In the genomic region with DNA sequence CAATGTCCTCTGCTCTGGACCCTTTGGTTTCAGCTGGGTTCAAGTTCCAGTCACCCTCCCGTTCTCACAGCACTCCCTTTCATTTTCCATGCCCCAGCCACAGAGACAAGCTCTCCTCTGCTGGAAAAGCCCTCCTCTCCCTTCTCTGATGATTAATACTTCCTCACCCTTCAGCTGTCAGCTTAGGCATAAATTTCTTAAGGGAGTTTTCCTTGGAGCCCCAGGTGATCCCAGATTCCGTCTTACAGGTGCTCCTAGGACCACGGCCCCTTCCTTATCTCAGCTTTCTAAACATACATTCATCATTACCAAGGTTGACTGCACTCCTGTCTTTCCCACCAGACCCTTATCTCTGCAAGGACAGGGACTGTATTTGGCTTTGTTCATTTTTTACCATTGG, we compare ENCODE assay signal across 14 cellular contexts.
DNase-seq lines count a peak whose midpoint lies in the region; ATAC-seq and TF ChIP-seq lines count a peak whose summit lies in the region.
"Had no signal": no experiment of that assay in that cellular context is flagged by ENCODE, and none has a peak within 500 bp of the region (broad histone marks: within the 10 kb centered on the region; RNA-seq: fewer than 3 reads in every experiment).

No MANE protein-coding gene starts in this region.

- H3K27ac ChIP-seq in BLaER1, result no peak overlapping the region
- H3K27ac ChIP-seq in RWPE1, result no peak overlapping the region
- H3K27ac ChIP-seq in mucosa of rectum (ENCODE audit: low read depth in 2 of 2, low read length in 2 of 2), result peak overlapping the region; percentile 3 to 59

- peaks cover 12% of the 10 kb centered on the region; the same call in 1 of the 2 replicates for H3K36me3 ChIP-seq in BLaER1
- H3K36me3 ChIP-seq in mucosa of rectum (ENCODE audit: control insufficient read depth in 2 of 2, insufficient read depth in 2 of 2, low read length in 2 of 2), result peaks cover 18 to 30% of the 10 kb centered on the region in 2 donors

- CTCF ChIA-PET in RWPE1 (lab: Yijun Ruan, JAX), result interaction anchor here (0.5 kb wide), 1 partner anchor 172 kb away, joined by 3 read pairs; no protein-coding TSS in a partner anchor

- POLR2A ChIA-PET in RWPE1 (lab: Yijun Ruan, JAX; ENCODE audit: low non-redundant PET), result no interaction called here

- no peak overlapping the region for H3K4me3 ChIP-seq in BLaER1
- H3K4me3 ChIP-seq in epithelial cell of esophagus (ENCODE audit: low read length), result no peak overlapping the region
- H3K4me3 ChIP-seq in mucosa of rectum (ENCODE audit: low read length in 2 of 2), result no peak overlapping the region

- no peak overlapping the region for H3K9ac ChIP-seq in BLaER1
- no peak overlapping the region for H3K9ac ChIP-seq in mucosa of rectum (ENCODE audit: low read depth in 1 of 2, low read length in 2 of 2)

- DNase-seq in RWPE1 (ENCODE audit: low spot score) (peak; percentile 51), epithelial cell of esophagus (ENCODE audit: low read depth) (peak; percentile 64), NCI-H345 (lab: John Stamatoyannopoulos, UW) (no peak), NCI-H345 treated with DMSO at 0.1 percent for 48 hours (lab: John Stamatoyannopoulos, UW; ENCODE audit: unreplicated experiment) (no peak)
- DNase-seq: AML-193; CD4-positive, alpha-beta memory T cell; GOT3; NCI-H146; NCI-H2227 treated with DMSO at 0.1 percent for 48 hours had no signal

- TF ChIP-seq CTCF in RWPE1 (conservative IDR thresholded peaks at IDR 0.05; ENCODE audit: low read depth) (no peak), epithelial cell of esophagus (IDR thresholded peaks at IDR 0.05; ENCODE audit: insufficient read depth, low read depth, low read length, missing control alignments) (no peak)

- no peaks in the 10 kb centered on the region for H4K20me1 ChIP-seq in BLaER1

- peak overlapping the region; percentile 51; the same call in 1 of the 2 replicates for H3K4me2 ChIP-seq in BLaER1

- no peaks in the 10 kb centered on the region for H3K9me3 ChIP-seq in BLaER1
- no peaks in the 10 kb centered on the region for H3K9me3 ChIP-seq in mucosa of rectum (ENCODE audit: control insufficient read depth in 2 of 2, low read length in 2 of 2)

- H3K27me3 ChIP-seq in BLaER1, result no peaks in the 10 kb centered on the region
- no peaks in the 10 kb centered on the region for H3K27me3 ChIP-seq in mucosa of rectum (ENCODE audit: control insufficient read depth in 2 of 2, insufficient read depth in 2 of 2, low read length in 2 of 2)

- H3K4me1 ChIP-seq in BLaER1 (peaks cover 30% of the 10 kb centered on the region), mucosa of rectum (ENCODE audit: control insufficient read depth in 2 of 2, insufficient read depth in 2 of 2, low read length in 2 of 2) (peaks cover 8 to 21% of the 10 kb centered on the region in 2 donors)

- ATAC-seq in HG02938 (IDR thresholded peaks at IDR 0.05; ENCODE audit: unreplicated experiment) (no peak), HG03139 (IDR thresholded peaks at IDR 0.05; ENCODE audit: unreplicated experiment) (no peak)
- ATAC-seq: SK-N-SH treated with all-trans-retinoic acid at 6 μM for 48 hours had no signal

Comparison
In these comparisons a context has a peak if more than half of its experiments do, and no peak if none do; other contexts are left out.
1. H3K27ac ChIP-seq: peak in mucosa of rectum (2 of 2); none in BLaER1 (single experiment) and RWPE1 (single experiment).
2. DNase-seq: peak in RWPE1 (single experiment) and epithelial cell of esophagus (single experiment); none in NCI-H345 (single experiment) and NCI-H345 treated with DMSO at 0.1 percent for 48 hours (single experiment).